In genomic region chr5:175713930-175714329, GRCh38 we compare ENCODE assay signal across 18 cellular contexts. TPM values are rescaled to one million over a fixed set of nuclear protein-coding genes. Genes with fewer than 3 reads are reported as not detected.
"Had no signal": no experiment of that assay in that cellular context is flagged by ENCODE, and none has a peak within 500 bp of the region (broad histone marks: within the 10 kb centered on the region; RNA-seq: fewer than 3 reads in every experiment).

No MANE protein-coding gene starts in this region.

- DNase-seq: activated CD4-positive, alpha-beta memory T cell treated with anti-CD3 and anti-CD28 coated beads for 36 hours; activated CD4-positive, alpha-beta T cell treated with anti-CD3 and anti-CD28 coated beads, Interleukin-2, amount 10 ng/mL, durations not matched to agents 7 days and 5 days; activated CD8-positive, alpha-beta memory T cell treated with anti-CD3 and anti-CD28 coated beads for 24 hours; activated T-cell treated with anti-CD3 and anti-CD28 coated beads, Interleukin-2, amount 50 U/mL, for 48 hours; anterior cingulate cortex; caudate nucleus; NCI-H1092; NCI-H1417; NCI-H2029; NCI-H510A treated with DMSO at 0.1 percent for 48 hours; NCI-H69; PC-3; SHP77 treated with DMSO at 0.1 percent for 48 hours had no signal

- ATAC-seq: activated naive CD4-positive, alpha-beta T cell treated with anti-CD3 and anti-CD28 coated beads, Interleukin-2, amount 50 U/mL, for 72 hours; activated T-helper 17 cell treated with anti-CD3 and anti-CD28 coated beads, Interleukin-2, amount 50 U/mL, for 72 hours; PC-3; WTC11 had no signal

- H3K27ac ChIP-seq: KMS-11 had no signal

RNA-seq across cellular contexts. Expression of gene HRH2, which starts 56.1 kb away (rescaled TPM):
- total RNA-seq: MCF 10A, PC-3 had no signal
